Comparison of ENCODE assay signal across 1 cellular context in the genomic region with DNA sequence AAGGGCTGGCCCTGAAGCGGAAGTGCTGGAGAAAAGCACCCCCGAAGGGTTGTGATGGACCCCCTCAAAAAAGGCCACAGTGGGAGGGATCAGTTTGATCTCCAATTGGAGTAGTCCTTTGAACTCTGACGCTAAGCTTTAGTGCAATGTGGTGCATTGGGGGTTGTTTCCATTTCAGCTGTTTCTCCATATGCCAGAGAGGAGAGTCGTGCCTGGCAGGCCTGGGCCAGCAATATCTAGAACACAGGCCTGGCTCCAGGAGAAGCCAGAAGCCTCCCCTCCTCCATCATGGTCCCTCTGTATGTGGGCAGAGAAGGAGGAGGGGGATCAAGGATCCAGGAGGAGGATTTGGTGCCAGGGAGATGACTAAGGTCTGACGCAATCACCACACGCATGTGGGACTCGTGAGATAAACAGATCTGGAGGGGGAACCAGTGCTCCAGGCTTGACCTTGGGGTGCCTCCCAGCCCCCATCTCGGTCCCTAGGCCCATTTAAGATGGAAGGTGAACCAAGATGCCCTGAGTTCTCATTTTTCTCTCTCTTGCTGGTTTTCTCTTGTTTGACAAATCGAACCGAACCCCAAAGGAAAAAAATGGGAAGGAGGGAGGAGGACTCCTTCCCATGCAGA.
TF ChIP-seq lines count a peak whose summit lies in the region.

No MANE protein-coding gene starts in this region.

TF ChIP-seq in K562, 482 proteins besides CTCF, POLR2A, EP300 and RAD21 (continued from another document):
- TF ChIP-seq, protein P1, sequence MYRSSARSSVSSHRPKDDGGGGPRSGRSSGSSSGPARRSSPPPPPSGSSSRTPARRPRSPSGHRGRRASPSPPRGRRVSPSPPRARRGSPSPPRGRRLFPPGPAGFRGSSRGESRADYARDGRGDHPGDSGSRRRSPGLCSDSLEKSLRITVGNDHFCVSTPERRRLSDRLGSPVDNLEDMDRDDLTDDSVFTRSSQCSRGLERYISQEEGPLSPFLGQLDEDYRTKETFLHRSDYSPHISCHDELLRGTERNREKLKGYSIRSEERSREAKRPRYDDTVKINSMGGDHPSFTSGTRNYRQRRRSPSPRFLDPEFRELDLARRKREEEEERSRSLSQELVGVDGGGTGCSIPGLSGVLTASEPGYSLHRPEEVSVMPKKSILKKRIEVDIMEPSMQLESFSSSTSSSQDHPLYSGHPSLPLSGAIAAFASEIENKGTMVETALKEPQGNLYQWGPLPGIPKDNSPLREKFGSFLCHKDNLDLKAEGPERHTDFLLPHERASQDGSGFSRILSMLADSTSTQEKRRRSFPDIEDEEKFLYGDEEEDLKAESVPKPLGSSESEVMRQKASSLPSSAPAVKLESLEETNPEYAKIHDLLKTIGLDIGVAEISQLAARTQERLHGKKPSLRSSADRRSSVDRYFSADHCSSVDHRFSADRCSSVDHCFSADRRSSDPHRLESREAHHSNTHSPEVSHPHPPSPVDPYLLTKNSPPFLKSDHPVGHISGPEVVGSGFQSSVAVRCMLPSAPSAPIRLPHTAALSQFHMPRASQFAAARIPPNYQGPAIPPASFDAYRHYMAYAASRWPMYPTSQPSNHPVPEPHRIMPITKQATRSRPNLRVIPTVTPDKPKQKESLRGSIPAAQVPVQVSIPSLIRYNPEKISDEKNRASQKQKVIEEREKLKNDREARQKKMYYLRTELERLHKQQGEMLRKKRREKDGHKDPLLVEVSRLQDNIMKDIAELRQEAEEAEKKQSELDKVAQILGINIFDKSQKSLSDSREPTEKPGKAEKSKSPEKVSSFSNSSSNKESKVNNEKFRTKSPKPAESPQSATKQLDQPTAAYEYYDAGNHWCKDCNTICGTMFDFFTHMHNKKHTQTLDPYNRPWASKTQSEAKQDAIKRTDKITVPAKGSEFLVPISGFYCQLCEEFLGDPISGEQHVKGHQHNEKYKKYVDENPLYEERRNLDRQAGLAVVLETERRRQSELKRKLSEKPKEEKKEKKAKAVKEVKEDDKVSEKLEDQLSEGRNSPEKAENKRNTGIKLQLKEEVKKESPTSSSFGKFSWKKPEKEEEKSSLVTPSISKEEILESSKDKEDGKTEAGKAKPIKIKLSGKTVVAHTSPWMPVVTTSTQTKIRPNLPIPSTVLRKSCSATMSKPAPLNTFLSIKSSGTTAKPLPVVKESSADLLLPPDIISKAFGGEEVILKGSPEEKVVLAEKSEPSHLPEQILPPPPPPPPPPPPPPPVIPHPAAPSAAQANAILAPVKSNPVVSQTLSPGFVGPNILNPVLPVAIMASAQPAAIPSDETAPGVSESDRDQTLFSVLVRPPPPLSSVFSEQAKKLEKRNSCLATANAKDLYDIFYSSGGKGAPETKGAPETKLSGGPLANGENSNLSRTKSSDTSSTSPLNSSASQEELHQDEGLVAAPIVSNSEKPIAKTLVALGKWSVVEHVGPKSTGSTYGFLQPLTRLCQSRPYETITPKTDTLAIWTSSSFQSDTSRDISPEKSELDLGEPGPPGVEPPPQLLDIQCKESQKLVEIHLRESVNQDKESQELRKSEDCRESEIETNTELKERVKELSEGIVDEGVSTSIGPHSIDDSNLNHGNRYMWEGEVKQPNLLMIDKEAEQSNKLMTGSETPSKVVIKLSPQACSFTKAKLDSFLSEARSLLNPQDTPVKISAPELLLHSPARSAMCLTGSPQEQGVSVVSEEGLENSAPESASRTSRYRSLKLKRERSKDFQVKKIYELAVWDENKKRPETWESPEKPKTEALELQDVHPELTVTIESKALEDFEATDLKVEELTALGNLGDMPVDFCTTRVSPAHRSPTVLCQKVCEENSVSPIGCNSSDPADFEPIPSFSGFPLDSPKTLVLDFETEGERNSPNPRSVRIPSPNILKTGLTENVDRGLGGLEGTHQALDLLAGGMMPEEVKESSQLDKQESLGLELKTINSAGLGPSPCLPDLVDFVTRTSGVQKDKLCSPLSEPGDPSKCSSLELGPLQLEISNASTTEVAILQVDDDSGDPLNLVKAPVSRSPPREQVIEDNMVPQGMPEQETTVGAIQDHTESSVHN (IDR thresholded peaks at IDR 0.05; ENCODE audit: borderline replicate concordance in 1 of 2, low read depth in 1 of 2): peak in 1 of 2 experiments; percentile 60; a peak in 1 of 4 replicates
- TF ChIP-seq POLR3G (IDR thresholded peaks at IDR 0.05; ENCODE audit: extremely low read depth, insufficient read length, insufficient replicate concordance) (no peak), ZNF696 (CRISPR knock-in tag; conservative IDR thresholded peaks at IDR 0.05) (no peak), PPARD (CRISPR knock-in tag; IDR thresholded peaks at IDR 0.05) (peak; percentile 2; the same call in 1 of the 2 replicates), CBFA2T3 (IDR thresholded peaks at IDR 0.05) (peak; percentile 89), CSDE1 (IDR thresholded peaks at IDR 0.05) (no peak), JUND (IDR thresholded peaks at IDR 0.05; ENCODE audit: borderline replicate concordance, low read depth, low read length) (peak; percentile 97), JUND (tag; IDR thresholded peaks at IDR 0.05; ENCODE audit: borderline replicate concordance, low read depth, low read length) (peak; percentile 97; the same call in 2 of the 3 replicates), PYGO2 (tag; IDR thresholded peaks at IDR 0.05) (peak; percentile 30; the same call in 1 of the 2 replicates), ZC3H11A (IDR thresholded peaks at IDR 0.05; ENCODE audit: low read depth, low read length) (no peak), ZFP30 (CRISPR knock-in tag; IDR thresholded peaks at IDR 0.05; ENCODE audit: borderline replicate concordance) (no peak), TGIF2 (CRISPR knock-in tag; IDR thresholded peaks at IDR 0.05) (no peak), ETV5 (CRISPR knock-in tag; IDR thresholded peaks at IDR 0.05; ENCODE audit: low read depth) (peak; percentile 43; the same call in 1 of the 2 replicates), HIVEP1 (CRISPR knock-in tag; IDR thresholded peaks at IDR 0.05) (0 out of 2 replicates have a peak, but pooled peaks have one; percentile 9), ZFP36 (IDR thresholded peaks at IDR 0.05; ENCODE audit: low read depth, low read length, partially characterized antibody) (no peak), KLF10 (CRISPR knock-in tag; IDR thresholded peaks at IDR 0.05) (no peak), ZNF41 (CRISPR knock-in tag; conservative IDR thresholded peaks at IDR 0.05) (0 out of 2 replicates have a peak, but pooled peaks have one; percentile 17)
- TF ChIP-seq, protein P2, sequence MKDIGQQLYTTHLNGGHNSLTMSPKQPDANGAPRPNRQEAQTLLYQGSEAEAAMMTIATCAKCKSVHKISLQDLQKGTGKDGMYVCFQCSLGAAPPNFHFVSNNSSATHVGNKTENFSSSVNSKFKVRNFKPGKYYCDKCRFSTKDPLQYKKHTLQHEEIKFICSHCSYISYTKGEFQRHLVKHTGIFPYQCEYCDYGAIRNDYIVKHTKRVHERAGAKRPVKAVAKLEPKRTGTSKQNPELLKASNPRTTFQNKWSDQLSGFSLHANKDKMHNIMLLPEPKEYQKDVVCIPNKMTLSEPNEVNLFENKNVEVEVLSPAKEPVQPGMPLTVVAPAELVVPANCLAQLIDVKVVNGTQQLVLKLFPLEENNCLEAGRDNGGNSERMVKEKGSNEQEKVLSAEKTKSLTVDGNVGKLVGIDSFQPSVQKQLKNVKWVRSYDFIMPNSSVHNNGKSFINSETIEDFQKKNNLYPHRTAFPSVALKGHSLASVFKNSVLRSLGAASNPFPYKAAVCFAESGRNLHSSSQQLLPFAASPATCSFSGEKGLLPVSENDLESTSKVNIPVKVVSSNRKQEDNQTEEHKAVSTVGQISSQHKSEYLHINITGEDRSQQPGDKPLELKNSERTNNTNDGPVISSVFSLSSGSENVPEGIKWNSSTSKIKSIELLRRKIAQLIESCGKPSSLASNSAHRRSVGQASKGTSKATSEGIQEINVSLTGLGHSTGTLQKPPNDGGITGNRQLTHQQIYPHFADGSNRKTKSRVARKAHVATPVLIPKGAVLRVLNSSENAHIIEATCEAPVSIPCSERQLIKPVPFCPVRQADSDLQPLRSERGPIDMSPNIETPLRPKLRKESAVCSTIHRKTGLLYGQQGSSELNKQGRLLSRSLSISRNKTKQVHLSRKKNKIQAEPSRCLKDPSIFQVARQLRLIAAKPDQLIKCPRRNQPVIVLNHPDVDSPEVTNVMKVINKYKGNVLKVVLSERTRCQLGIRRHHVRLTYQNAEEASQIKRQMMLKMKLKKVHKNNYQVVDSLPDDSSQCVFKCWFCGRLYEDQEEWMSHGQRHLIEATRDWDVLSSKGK (CRISPR knock-in tag; IDR thresholded peaks at IDR 0.05): no peak
- TF ChIP-seq, protein P3, sequence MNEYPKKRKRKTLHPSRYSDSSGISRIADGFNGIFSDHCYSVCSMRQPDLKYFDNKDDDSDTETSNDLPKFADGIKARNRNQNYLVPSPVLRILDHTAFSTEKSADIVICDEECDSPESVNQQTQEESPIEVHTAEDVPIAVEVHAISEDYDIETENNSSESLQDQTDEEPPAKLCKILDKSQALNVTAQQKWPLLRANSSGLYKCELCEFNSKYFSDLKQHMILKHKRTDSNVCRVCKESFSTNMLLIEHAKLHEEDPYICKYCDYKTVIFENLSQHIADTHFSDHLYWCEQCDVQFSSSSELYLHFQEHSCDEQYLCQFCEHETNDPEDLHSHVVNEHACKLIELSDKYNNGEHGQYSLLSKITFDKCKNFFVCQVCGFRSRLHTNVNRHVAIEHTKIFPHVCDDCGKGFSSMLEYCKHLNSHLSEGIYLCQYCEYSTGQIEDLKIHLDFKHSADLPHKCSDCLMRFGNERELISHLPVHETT (CRISPR knock-in tag; conservative IDR thresholded peaks at IDR 0.05 in 1 of 2, IDR thresholded peaks at IDR 0.05 in 1 of 2): peak in 1 of 2 experiments; percentile 82; a peak in 2 of 4 replicates
- TF ChIP-seq, protein P4, sequence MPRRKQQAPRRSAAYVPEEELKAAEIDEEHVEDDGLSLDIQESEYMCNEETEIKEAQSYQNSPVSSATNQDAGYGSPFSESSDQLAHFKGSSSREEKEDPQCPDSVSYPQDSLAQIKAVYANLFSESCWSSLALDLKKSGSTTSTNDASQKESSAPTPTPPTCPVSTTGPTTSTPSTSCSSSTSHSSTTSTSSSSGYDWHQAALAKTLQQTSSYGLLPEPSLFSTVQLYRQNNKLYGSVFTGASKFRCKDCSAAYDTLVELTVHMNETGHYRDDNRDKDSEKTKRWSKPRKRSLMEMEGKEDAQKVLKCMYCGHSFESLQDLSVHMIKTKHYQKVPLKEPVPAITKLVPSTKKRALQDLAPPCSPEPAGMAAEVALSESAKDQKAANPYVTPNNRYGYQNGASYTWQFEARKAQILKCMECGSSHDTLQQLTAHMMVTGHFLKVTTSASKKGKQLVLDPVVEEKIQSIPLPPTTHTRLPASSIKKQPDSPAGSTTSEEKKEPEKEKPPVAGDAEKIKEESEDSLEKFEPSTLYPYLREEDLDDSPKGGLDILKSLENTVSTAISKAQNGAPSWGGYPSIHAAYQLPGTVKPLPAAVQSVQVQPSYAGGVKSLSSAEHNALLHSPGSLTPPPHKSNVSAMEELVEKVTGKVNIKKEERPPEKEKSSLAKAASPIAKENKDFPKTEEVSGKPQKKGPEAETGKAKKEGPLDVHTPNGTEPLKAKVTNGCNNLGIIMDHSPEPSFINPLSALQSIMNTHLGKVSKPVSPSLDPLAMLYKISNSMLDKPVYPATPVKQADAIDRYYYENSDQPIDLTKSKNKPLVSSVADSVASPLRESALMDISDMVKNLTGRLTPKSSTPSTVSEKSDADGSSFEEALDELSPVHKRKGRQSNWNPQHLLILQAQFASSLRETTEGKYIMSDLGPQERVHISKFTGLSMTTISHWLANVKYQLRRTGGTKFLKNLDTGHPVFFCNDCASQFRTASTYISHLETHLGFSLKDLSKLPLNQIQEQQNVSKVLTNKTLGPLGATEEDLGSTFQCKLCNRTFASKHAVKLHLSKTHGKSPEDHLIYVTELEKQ (CRISPR knock-in tag; IDR thresholded peaks at IDR 0.05): no peak
- TF ChIP-seq, protein P5, sequence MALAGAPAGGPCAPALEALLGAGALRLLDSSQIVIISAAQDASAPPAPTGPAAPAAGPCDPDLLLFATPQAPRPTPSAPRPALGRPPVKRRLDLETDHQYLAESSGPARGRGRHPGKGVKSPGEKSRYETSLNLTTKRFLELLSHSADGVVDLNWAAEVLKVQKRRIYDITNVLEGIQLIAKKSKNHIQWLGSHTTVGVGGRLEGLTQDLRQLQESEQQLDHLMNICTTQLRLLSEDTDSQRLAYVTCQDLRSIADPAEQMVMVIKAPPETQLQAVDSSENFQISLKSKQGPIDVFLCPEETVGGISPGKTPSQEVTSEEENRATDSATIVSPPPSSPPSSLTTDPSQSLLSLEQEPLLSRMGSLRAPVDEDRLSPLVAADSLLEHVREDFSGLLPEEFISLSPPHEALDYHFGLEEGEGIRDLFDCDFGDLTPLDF (CRISPR knock-in tag; IDR thresholded peaks at IDR 0.05): no peak
- TF ChIP-seq, protein P6, sequence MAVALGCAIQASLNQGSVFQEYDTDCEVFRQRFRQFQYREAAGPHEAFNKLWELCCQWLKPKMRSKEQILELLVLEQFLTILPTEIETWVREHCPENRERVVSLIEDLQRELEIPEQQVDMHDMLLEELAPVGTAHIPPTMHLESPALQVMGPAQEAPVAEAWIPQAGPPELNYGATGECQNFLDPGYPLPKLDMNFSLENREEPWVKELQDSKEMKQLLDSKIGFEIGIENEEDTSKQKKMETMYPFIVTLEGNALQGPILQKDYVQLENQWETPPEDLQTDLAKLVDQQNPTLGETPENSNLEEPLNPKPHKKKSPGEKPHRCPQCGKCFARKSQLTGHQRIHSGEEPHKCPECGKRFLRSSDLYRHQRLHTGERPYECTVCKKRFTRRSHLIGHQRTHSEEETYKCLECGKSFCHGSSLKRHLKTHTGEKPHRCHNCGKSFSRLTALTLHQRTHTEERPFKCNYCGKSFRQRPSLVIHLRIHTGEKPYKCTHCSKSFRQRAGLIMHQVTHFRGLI (CRISPR knock-in tag; IDR thresholded peaks at IDR 0.05): peak; percentile 51; the same call in 1 of the 2 replicates
- TF ChIP-seq, protein P7, sequence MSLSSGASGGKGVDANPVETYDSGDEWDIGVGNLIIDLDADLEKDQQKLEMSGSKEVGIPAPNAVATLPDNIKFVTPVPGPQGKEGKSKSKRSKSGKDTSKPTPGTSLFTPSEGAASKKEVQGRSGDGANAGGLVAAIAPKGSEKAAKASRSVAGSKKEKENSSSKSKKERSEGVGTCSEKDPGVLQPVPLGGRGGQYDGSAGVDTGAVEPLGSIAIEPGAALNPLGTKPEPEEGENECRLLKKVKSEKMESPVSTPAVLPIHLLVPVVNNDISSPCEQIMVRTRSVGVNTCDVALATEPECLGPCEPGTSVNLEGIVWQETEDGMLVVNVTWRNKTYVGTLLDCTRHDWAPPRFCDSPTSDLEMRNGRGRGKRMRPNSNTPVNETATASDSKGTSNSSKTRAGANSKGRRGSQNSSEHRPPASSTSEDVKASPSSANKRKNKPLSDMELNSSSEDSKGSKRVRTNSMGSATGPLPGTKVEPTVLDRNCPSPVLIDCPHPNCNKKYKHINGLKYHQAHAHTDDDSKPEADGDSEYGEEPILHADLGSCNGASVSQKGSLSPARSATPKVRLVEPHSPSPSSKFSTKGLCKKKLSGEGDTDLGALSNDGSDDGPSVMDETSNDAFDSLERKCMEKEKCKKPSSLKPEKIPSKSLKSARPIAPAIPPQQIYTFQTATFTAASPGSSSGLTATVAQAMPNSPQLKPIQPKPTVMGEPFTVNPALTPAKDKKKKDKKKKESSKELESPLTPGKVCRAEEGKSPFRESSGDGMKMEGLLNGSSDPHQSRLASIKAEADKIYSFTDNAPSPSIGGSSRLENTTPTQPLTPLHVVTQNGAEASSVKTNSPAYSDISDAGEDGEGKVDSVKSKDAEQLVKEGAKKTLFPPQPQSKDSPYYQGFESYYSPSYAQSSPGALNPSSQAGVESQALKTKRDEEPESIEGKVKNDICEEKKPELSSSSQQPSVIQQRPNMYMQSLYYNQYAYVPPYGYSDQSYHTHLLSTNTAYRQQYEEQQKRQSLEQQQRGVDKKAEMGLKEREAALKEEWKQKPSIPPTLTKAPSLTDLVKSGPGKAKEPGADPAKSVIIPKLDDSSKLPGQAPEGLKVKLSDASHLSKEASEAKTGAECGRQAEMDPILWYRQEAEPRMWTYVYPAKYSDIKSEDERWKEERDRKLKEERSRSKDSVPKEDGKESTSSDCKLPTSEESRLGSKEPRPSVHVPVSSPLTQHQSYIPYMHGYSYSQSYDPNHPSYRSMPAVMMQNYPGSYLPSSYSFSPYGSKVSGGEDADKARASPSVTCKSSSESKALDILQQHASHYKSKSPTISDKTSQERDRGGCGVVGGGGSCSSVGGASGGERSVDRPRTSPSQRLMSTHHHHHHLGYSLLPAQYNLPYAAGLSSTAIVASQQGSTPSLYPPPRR (CRISPR knock-in tag; IDR thresholded peaks at IDR 0.05; ENCODE audit: borderline replicate concordance): no peak
TF ChIP-seq in K562: peak in this region for 149.
